ENCODE assay signal across 8 cellular contexts in genomic region chr11:74171630-74172465, GRCh38. TPM values are rescaled to one million over a fixed set of nuclear protein-coding genes. Genes with fewer than 3 reads are reported as not detected.
DNase-seq lines count a peak whose midpoint lies in the region; ATAC-seq and TF ChIP-seq lines count a peak whose summit lies in the region.

No MANE protein-coding gene starts in this region.

- CTCF ChIA-PET in Panc1 (lab: Charles Lee): interaction anchor here (0.7 to 1.5 kb wide), 2 partner anchors 33 to 218 kb away, joined by 3 to 4 read pairs; no protein-coding TSS in a partner anchor

- TF ChIP-seq CTCF in Panc1 (IDR thresholded peaks at IDR 0.05) (no peak), fibroblast of lung (conservative IDR thresholded peaks at IDR 0.05 in 1 of 2, IDR thresholded peaks at IDR 0.05 in 1 of 2; ENCODE audit: low read depth in 1 of 2, low read length in 2 of 2) (no peak), retinal pigment epithelial cell (conservative IDR thresholded peaks at IDR 0.05; ENCODE audit: low read depth, low read length) (no peak)

- peak overlapping the region; percentile 96 for H3K4me2 ChIP-seq in fibroblast of lung (ENCODE audit: extremely low read depth, insufficient read depth, low read length)

- H3K9ac ChIP-seq in fibroblast of lung (ENCODE audit: insufficient read depth, low read length): peak overlapping the region; percentile 84

- H3K27ac ChIP-seq in Panc1 (ENCODE audit: low read length) (peak overlapping the region; percentile 99), fibroblast of lung (ENCODE audit: insufficient read depth, low read length) (peak overlapping the region; percentile 91)

- H3K79me2 ChIP-seq in fibroblast of lung (ENCODE audit: control insufficient read depth, insufficient read depth, low read length): peaks cover 39% of the 10 kb centered on the region

- peaks cover 2% of the 10 kb centered on the region for H4K20me1 ChIP-seq in fibroblast of lung (ENCODE audit: control insufficient read depth, extremely low read depth, insufficient read depth, low read length)

- DNase-seq in EL: peak; percentile 15
- no peak for DNase-seq in Panc1 (ENCODE audit: low read depth, low spot score)
- DNase-seq in fibroblast of lung (ENCODE audit: low read depth in 2 of 2): peak in 1 of 2 donors; percentile 8
- no peak for DNase-seq in retinal pigment epithelial cell (ENCODE audit: low read depth)
- DNase-seq in retina: no peak
- DNase-seq in activated T-cell treated with anti-CD3 and anti-CD28 coated beads, Interleukin-2, amount 50 U/mL, for 24 hours: no peak
- no peak for DNase-seq in natural killer cell treated with Interleukin-12 subunit alpha and Interleukin-12 subunit beta and Interleukin-15 and Interleukin-18, amount 100 ng/mL, for 72 hours (ENCODE audit: low spot score)
- no peak for DNase-seq in activated naive CD4-positive, alpha-beta T cell (lab: John Stamatoyannopoulos, UW)

- H3K4me3 Mint-ChIP-seq in activated T-cell treated with anti-CD3 and anti-CD28 coated beads, Interleukin-2, amount 50 U/mL, for 24 hours: no peak overlapping the region
- H3K4me3 Mint-ChIP-seq in natural killer cell treated with Interleukin-12 subunit alpha and Interleukin-12 subunit beta and Interleukin-15 and Interleukin-18, amount 100 ng/mL, for 72 hours: no peak overlapping the region

- no peaks in the 10 kb centered on the region for H3K27me3 Mint-ChIP-seq in activated T-cell treated with anti-CD3 and anti-CD28 coated beads, Interleukin-2, amount 50 U/mL, for 24 hours
- no peaks in the 10 kb centered on the region for H3K27me3 Mint-ChIP-seq in natural killer cell treated with Interleukin-12 subunit alpha and Interleukin-12 subunit beta and Interleukin-15 and Interleukin-18, amount 100 ng/mL, for 72 hours

- intact Hi-C loops in Panc1 (cut with micrococcal nuclease; ENCODE audit: unreplicated experiment): no loop called here

- H3K4me1 Mint-ChIP-seq in activated T-cell treated with anti-CD3 and anti-CD28 coated beads, Interleukin-2, amount 50 U/mL, for 24 hours (ENCODE audit: low read depth): peaks cover 30% of the 10 kb centered on the region
- H3K4me1 Mint-ChIP-seq in natural killer cell treated with Interleukin-12 subunit alpha and Interleukin-12 subunit beta and Interleukin-15 and Interleukin-18, amount 100 ng/mL, for 72 hours (ENCODE audit: low read depth in 2 of 2): peaks cover 6 to 9% of the 10 kb centered on the region in 2 donors

- in situ Hi-C loops in Panc1 (cut with HindIII; ENCODE audit: low pct_unique_long_range_greater_than_20kb, low sequenced_read_pairs): no loop called here

- no peak overlapping the region for H3K27ac Mint-ChIP-seq in activated T-cell treated with anti-CD3 and anti-CD28 coated beads, Interleukin-2, amount 50 U/mL, for 24 hours
- H3K27ac Mint-ChIP-seq in natural killer cell treated with Interleukin-12 subunit alpha and Interleukin-12 subunit beta and Interleukin-15 and Interleukin-18, amount 100 ng/mL, for 72 hours: no peak overlapping the region

- BruUV-seq in Panc1 (replicated peaks; lab: Mats Ljungman, UMichigan): TSS peak; percentile 74

- no peaks in the 10 kb centered on the region for H3K9me3 Mint-ChIP-seq in activated T-cell treated with anti-CD3 and anti-CD28 coated beads, Interleukin-2, amount 50 U/mL, for 24 hours
- H3K9me3 Mint-ChIP-seq in natural killer cell treated with Interleukin-12 subunit alpha and Interleukin-12 subunit beta and Interleukin-15 and Interleukin-18, amount 100 ng/mL, for 72 hours: no peaks in the 10 kb centered on the region

- H3K4me1 ChIP-seq in Panc1 (ENCODE audit: control insufficient read depth, insufficient read depth, low read length): peaks cover 28% of the 10 kb centered on the region
- peaks cover 10% of the 10 kb centered on the region for H3K4me1 ChIP-seq in fibroblast of lung (ENCODE audit: control insufficient read depth, extremely low read depth, insufficient read depth, low read length)

- H3K36me3 ChIP-seq in Panc1 (ENCODE audit: control insufficient read depth, insufficient read depth, low read length) (peaks cover 19% of the 10 kb centered on the region), fibroblast of lung (ENCODE audit: control insufficient read depth, insufficient read depth, low read length) (peaks cover 3% of the 10 kb centered on the region)

- H3K36me3 Mint-ChIP-seq in activated T-cell treated with anti-CD3 and anti-CD28 coated beads, Interleukin-2, amount 50 U/mL, for 24 hours (ENCODE audit: low read depth): peaks cover 41% of the 10 kb centered on the region
- H3K36me3 Mint-ChIP-seq in natural killer cell treated with Interleukin-12 subunit alpha and Interleukin-12 subunit beta and Interleukin-15 and Interleukin-18, amount 100 ng/mL, for 72 hours: no peaks in the 10 kb centered on the region

- H2AFZ ChIP-seq in fibroblast of lung (ENCODE audit: low read length): peak overlapping the region; percentile 98

- ATAC-seq in Panc1: no peak
- ATAC-seq in natural killer cell treated with Interleukin-12 subunit alpha and Interleukin-12 subunit beta and Interleukin-15 and Interleukin-18, amount 100 ng/mL, for 72 hours: no peak

- POLR2A ChIA-PET in Panc1 (lab: Charles Lee): interaction anchor here (0.6 to 1.4 kb wide), 3 partner anchors 15 to 321 kb away, joined by 3 to 7 read pairs (median 3); no protein-coding TSS in a partner anchor

- H3K27me3 ChIP-seq in Panc1 (ENCODE audit: control insufficient read depth, insufficient read depth, low read length) (no peaks in the 10 kb centered on the region), fibroblast of lung (ENCODE audit: control insufficient read depth, insufficient read depth, low read length) (no peaks in the 10 kb centered on the region)

- H3K9me3 ChIP-seq in Panc1 (ENCODE audit: control insufficient read depth, insufficient read depth, low read depth, low read length): no peaks in the 10 kb centered on the region
- H3K9me3 ChIP-seq in fibroblast of lung (ENCODE audit: control insufficient read depth, insufficient read depth, low read depth, low read length): no peaks in the 10 kb centered on the region

- H3K4me3 ChIP-seq in Panc1 (ENCODE audit: low read depth in 2 of 2, low read length in 2 of 2): peak overlapping the region; percentile 96 to 97
- peak overlapping the region; percentile 81 to 99 (median 94) for H3K4me3 ChIP-seq in fibroblast of lung (replicated peaks in 1 of 4; ENCODE audit: control extremely low read depth in 1 of 4, insufficient read depth in 1 of 4, low read depth in 3 of 4, low read length in 4 of 4)
- peak overlapping the region; percentile 88 for H3K4me3 ChIP-seq in retinal pigment epithelial cell (ENCODE audit: low read length)

RNA-seq across cellular contexts. Expression of gene PPME1, which starts 0.8 kb away (rescaled TPM):
- 99.4 TPM for total RNA-seq in Panc1 (2021; ENCODE audit: unreplicated experiment)
- polyA plus RNA-seq in Panc1 (2012; ENCODE audit: insufficient read length): 132 TPM
- total RNA-seq in fibroblast of lung: 20.0 and 35.3 TPM in 2 replicates
- 38.8 and 44.0 TPM in 2 replicates for polyA plus RNA-seq in fibroblast of lung
- polyA plus RNA-seq in fibroblast of lung (2012): 31.5 and 36.7 TPM in 2 replicates
- 59.0 and 72.7 TPM in 2 replicates for polyA minus RNA-seq in fibroblast of lung (ENCODE audit: low replicate concordance)
- total RNA-seq in natural killer cell treated with Interleukin-12 subunit alpha and Interleukin-12 subunit beta and Interleukin-15 and Interleukin-18, amount 100 ng/mL, for 72 hours: 10 to 100 TPM; 50.6 to 51.5 TPM

RNA-seq across cellular contexts. Expression of gene C2CD3, which starts 1.0 kb away (rescaled TPM):
- 51.8 TPM for total RNA-seq in Panc1 (2021; ENCODE audit: unreplicated experiment)
- polyA plus RNA-seq in Panc1 (2012; ENCODE audit: insufficient read length): 22.8 TPM
- total RNA-seq in fibroblast of lung: 6.2 and 8.3 TPM in 2 replicates
- polyA plus RNA-seq in fibroblast of lung: 5.8 and 7.5 TPM in 2 replicates
- 7.1 and 8.8 TPM in 2 replicates for polyA plus RNA-seq in fibroblast of lung (2012)
- 35.5 and 51.2 TPM in 2 replicates for polyA minus RNA-seq in fibroblast of lung (ENCODE audit: low replicate concordance)
- total RNA-seq in natural killer cell treated with Interleukin-12 subunit alpha and Interleukin-12 subunit beta and Interleukin-15 and Interleukin-18, amount 100 ng/mL, for 72 hours: 10 to 100 TPM; 49.1 to 76.7 TPM
